1 cellular context compared by ENCODE assay signal in genomic region chr2:177056540-177056939, GRCh38.
TF ChIP-seq lines count a peak whose summit lies in the region.

No MANE protein-coding gene starts in this region.

TF ChIP-seq in HepG2, 621 proteins besides CTCF, POLR2A, EP300 and RAD21 (continued from another document):
- TF ChIP-seq STAT6 (CRISPR knock-in tag; IDR thresholded peaks at IDR 0.05; ENCODE audit: borderline replicate concordance) (no peak), ZNF747 (CRISPR knock-in tag; IDR thresholded peaks at IDR 0.05; ENCODE audit: borderline replicate concordance) (no peak), ZBTB40 (IDR thresholded peaks at IDR 0.05) (no peak), ZBTB40 (CRISPR knock-in tag; IDR thresholded peaks at IDR 0.05) (no peak), ZSCAN5A (CRISPR knock-in tag; IDR thresholded peaks at IDR 0.05; ENCODE audit: borderline replicate concordance) (no peak)
